8 cellular contexts compared by ENCODE assay signal in genomic region chr9:89318123-89319014, GRCh38. TPM values are rescaled to one million over a fixed set of nuclear protein-coding genes. Genes with fewer than 3 reads are reported as not detected.
DNase-seq lines count a peak whose midpoint lies in the region; ATAC-seq, FAIRE-seq and TF ChIP-seq lines count a peak whose summit lies in the region.

Gene SECISBP2, plus strand, starts transcription at chr9:89318500. Its CDS starts 77 bp downstream, at chr9:89318577.

- H3K4me2 ChIP-seq in A549, result peak within 1 kb of the TSS; percentile 96

- H3K36me3 ChIP-seq in body of pancreas (replicated peaks in 1 of 2; ENCODE audit: insufficient read depth in 1 of 2, low read depth in 2 of 2) (no peaks in the 10 kb centered on the region), sigmoid colon (peaks cover 0 to 5% (median 0%) of the 10 kb centered on the region in 4 donors)

- intact Hi-C loops in body of pancreas (cut with DNase I), result no loop called here
- intact Hi-C loops in sigmoid colon (cut with DNase I), result loop anchor here (2.0 kb wide), 1 partner anchor 230 kb away; no protein-coding TSS in a partner anchor

- TF ChIP-seq EP300 in A549 (IDR thresholded peaks at IDR 0.05) (no peak; a peak in 1 of 5 replicates), sigmoid colon (IDR thresholded peaks at IDR 0.05) (peak in 3 of 4 donors; percentile 44 to 84 (median 84))

- FAIRE-seq in A549 (lab: Jason Lieb, UNC), result no peak
- peak; percentile 92 for FAIRE-seq in TTC549 (lab: Jason Lieb, UNC)

- WGBS in A549 (ENCODE audit: missing lambda C conversion rate), result 1% methylated on average over 19 of the region's 91 CpGs
- WGBS in body of pancreas, 2 donors, result 0 to 1% methylated on average over 27 to 85 of the region's 91 CpGs
- 0 to 1% methylated on average over 91 of the region's 91 CpGs for WGBS in sigmoid colon, 2 donors

- no peaks in the 10 kb centered on the region for H3K9me3 ChIP-seq in A549
- no peaks in the 10 kb centered on the region for H3K9me3 ChIP-seq in body of pancreas
- H3K9me3 ChIP-seq in sigmoid colon, result no peaks in the 10 kb centered on the region

- peak; percentile 77 to 96 for DNase-seq in A549 (ENCODE audit: low read depth in 1 of 2, low spot score in 1 of 2)
- DNase-seq in NCI-H2107 treated with DMSO at 0.1 percent for 48 hours (lab: John Stamatoyannopoulos, UW; ENCODE audit: unreplicated experiment), result peak; percentile 93
- DNase-seq in body of pancreas, result peak; percentile 94 to 97 (median 95)
- DNase-seq in iPS DF 19.7 (ENCODE audit: low read depth, low spot score), result peak; percentile 73
- DNase-seq in sigmoid colon, result peak; percentile 98

- H3K4me3 ChIP-seq in A549 (peak within 1 kb of the TSS; percentile 55), body of pancreas (peak within 1 kb of the TSS; percentile 32 to 50), sigmoid colon (peak within 1 kb of the TSS; percentile 71 to 91 (median 82))

- no peaks in the 10 kb centered on the region for H3K27me3 ChIP-seq in body of pancreas
- no peaks in the 10 kb centered on the region for H3K27me3 ChIP-seq in sigmoid colon

- peak in 1 of 2 experiments; percentile 41; a peak in 4 of 5 replicates for TF ChIP-seq RAD21 in A549 (conservative IDR thresholded peaks at IDR 0.05 in 1 of 2, IDR thresholded peaks at IDR 0.05 in 1 of 2)

- CTCF ChIA-PET in A549 (lab: Yijun Ruan, JAX), result interaction anchor here (0.6 to 1.5 kb wide), 10 partner anchors 9 to 235 kb away, joined by 3 to 10 read pairs (median 4); no protein-coding TSS in a partner anchor

- peak; percentile 94 to 95 for ATAC-seq in A549
- ATAC-seq in HG03066 (IDR thresholded peaks at IDR 0.05; ENCODE audit: low read depth, unreplicated experiment), result peak; percentile 86
- ATAC-seq in body of pancreas, result peak; percentile 96

- H3K4me1 ChIP-seq in A549 (peaks cover 56% of the 10 kb centered on the region), body of pancreas (peaks cover 41% of the 10 kb centered on the region), sigmoid colon (peaks cover 0 to 48% (median 30%) of the 10 kb centered on the region in 4 donors)

- H3K27ac ChIP-seq in A549 (peak within 1 kb of the TSS; percentile 96 to 98), body of pancreas (peak within 1 kb of the TSS; percentile 95 to 100 (median 98)), sigmoid colon (peak within 1 kb of the TSS; percentile 98 to 100 (median 100))

- TF ChIP-seq CTCF in A549 (IDR thresholded peaks at IDR 0.05), result peak; percentile 80; the same call in 2 of the 3 replicates
- peak in 5 of 7 experiments; percentile 62 to 84 (median 78) for TF ChIP-seq CTCF in body of pancreas (IDR thresholded peaks at IDR 0.05)
- TF ChIP-seq CTCF in sigmoid colon (IDR thresholded peaks at IDR 0.05), result peak in 2 of 4 experiments; percentile 43 to 64

- TF ChIP-seq POLR2A in A549 (IDR thresholded peaks at IDR 0.05; ENCODE audit: low read length) (peak; percentile 74), GM18526 (IDR thresholded peaks at IDR 0.05; ENCODE audit: extremely low read depth, insufficient read length) (peak; percentile 91), body of pancreas (IDR thresholded peaks at IDR 0.05) (peak; percentile 96 to 98 (median 97)), sigmoid colon (IDR thresholded peaks at IDR 0.05) (peak; percentile 89 to 90)

- POLR2A ChIA-PET in A549 (lab: Yijun Ruan, JAX), result interaction anchor here (1.0 to 1.4 kb wide), 4 partner anchors 8 to 231 kb away, joined by 3 to 8 read pairs (median 7); partner anchors contain the start of gene CKS2

TF ChIP-seq in A549, 52 proteins besides CTCF, POLR2A, EP300 and RAD21 (continues in another document):
- TF ChIP-seq RFX5 (IDR thresholded peaks at IDR 0.05), result peak; percentile 45; the same call in 1 of the 2 replicates
- TF ChIP-seq ZNF302 (CRISPR knock-in tag; IDR thresholded peaks at IDR 0.05), result no peak
- TF ChIP-seq ZFP36 (IDR thresholded peaks at IDR 0.05; ENCODE audit: borderline replicate concordance, partially characterized antibody), result no peak
- TF ChIP-seq HOXB5 (CRISPR knock-in tag; IDR thresholded peaks at IDR 0.05), result peak; percentile 94
- 0 out of 2 replicates have a peak, but pooled peaks have one; percentile 42 for TF ChIP-seq KDM5A (IDR thresholded peaks at IDR 0.05)
- TF ChIP-seq FOSB (CRISPR knock-in tag; IDR thresholded peaks at IDR 0.05), result peak; percentile 97
- peak; percentile 92 for TF ChIP-seq ATOH8 (CRISPR knock-in tag; IDR thresholded peaks at IDR 0.05; ENCODE audit: low read depth)
- peak; percentile 9 for TF ChIP-seq MAFK (IDR thresholded peaks at IDR 0.05; ENCODE audit: partially characterized antibody)
- TF ChIP-seq JUN (IDR thresholded peaks at IDR 0.05), result peak; percentile 96 to 99
- TF ChIP-seq CEBPB (IDR thresholded peaks at IDR 0.05), result no peak; a peak in 1 of 4 replicates
- TF ChIP-seq NFE2L2 (conservative IDR thresholded peaks at IDR 0.05; ENCODE audit: low read length), result no peak
- peak; percentile 98 for TF ChIP-seq HOXB13 (CRISPR knock-in tag; IDR thresholded peaks at IDR 0.05; ENCODE audit: low read depth)
- peak; percentile 96 for TF ChIP-seq E2F6 (IDR thresholded peaks at IDR 0.05; ENCODE audit: borderline replicate concordance, low read depth)
- TF ChIP-seq BCL3 (IDR thresholded peaks at IDR 0.05), result peak; percentile 97
- TF ChIP-seq SMC3 (IDR thresholded peaks at IDR 0.05), result no peak; the same call in 2 of the 3 replicates
- peak; percentile 92 for TF ChIP-seq RARB (CRISPR knock-in tag; IDR thresholded peaks at IDR 0.05)
- peak; percentile 97 for TF ChIP-seq EHF (CRISPR knock-in tag; IDR thresholded peaks at IDR 0.05)
- TF ChIP-seq TP53 (CRISPR knock-in tag; IDR thresholded peaks at IDR 0.05), result peak; percentile 96; the same call in 1 of the 2 replicates
- TF ChIP-seq HEYL (CRISPR knock-in tag; IDR thresholded peaks at IDR 0.05), result peak; percentile 89; the same call in 1 of the 2 replicates
- peak; percentile 82; the same call in 1 of the 2 replicates for TF ChIP-seq NPAS2 (CRISPR knock-in tag; IDR thresholded peaks at IDR 0.05; ENCODE audit: borderline replicate concordance)
- TF ChIP-seq FOXS1 (CRISPR knock-in tag; IDR thresholded peaks at IDR 0.05), result peak; percentile 63; the same call in 1 of the 2 replicates
- no peak for TF ChIP-seq NR3C1 (IDR thresholded peaks at IDR 0.05)
- no peak for TF ChIP-seq JUNB (IDR thresholded peaks at IDR 0.05)
- no peak for TF ChIP-seq CHD4 (IDR thresholded peaks at IDR 0.05; ENCODE audit: borderline replicate concordance)
- TF ChIP-seq ZC3H11A (IDR thresholded peaks at IDR 0.05), result no peak

RNA-seq across cellular contexts. Expression of gene SECISBP2, which starts in this region (rescaled TPM):
- 39.0 and 43.4 TPM in 2 replicates for polyA plus RNA-seq in A549 (2011; rRNA removed)
- polyA plus RNA-seq in A549 (2012; cell fraction: cytosol; rRNA removed), result 11.8 and 12.8 TPM in 2 replicates
- polyA plus RNA-seq in A549 (2012; cell fraction: nucleus; rRNA removed), result 19.3 and 30.8 TPM in 2 replicates
- 16.3 to 18.3 TPM (median 16.9 TPM) in 3 replicates for polyA plus RNA-seq in A549 (2017; fragmentation: RNase III; extraction: RNeasy Plus Mini Kit Qiagen cat#74134 plus additional on column Dnase treatment)
- 27.4 and 32.8 TPM in 2 replicates for polyA minus RNA-seq in A549 (2011; rRNA and poly(A)+ RNA removed)
- total RNA-seq in body of pancreas, result 10 to 100 TPM; 54.7 to 65.6 TPM
- total RNA-seq in sigmoid colon, result 10 to 100 TPM; 35.0 to 41.8 (median 39.0) TPM
- 10 to 100 TPM; 21.0 to 34.3 (median 33.5) TPM for polyA plus RNA-seq in sigmoid colon

Comparison
In these comparisons a context has a peak if more than half of its experiments do, and no peak if none do; other contexts are left out.
1. Peak in every context shown above with its lines: DNase-seq, ATAC-seq, H3K4me3 ChIP-seq and H3K27ac ChIP-seq.